Comparison of ENCODE assay signal across 1 cellular context in the genomic region with DNA sequence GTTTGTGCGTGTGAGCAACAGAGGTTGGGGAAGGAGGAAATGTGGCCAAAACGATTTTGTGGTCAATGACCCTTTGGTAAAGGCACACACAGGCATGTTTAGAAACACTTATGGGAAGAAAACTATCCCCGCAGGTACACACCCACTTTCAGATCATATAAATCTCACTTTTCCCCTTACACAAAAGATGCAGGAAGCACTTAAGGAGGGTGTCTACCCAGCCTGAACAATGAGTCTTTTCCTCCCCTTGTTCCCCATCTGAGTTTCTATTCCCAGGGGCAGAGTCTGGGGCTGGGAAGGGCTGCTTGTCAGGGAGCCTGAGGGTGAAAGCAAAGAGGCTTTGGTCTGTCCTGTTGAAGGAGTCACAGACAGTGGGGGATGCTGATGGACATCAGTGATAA.
TF ChIP-seq lines count a peak whose summit lies in the region.

No MANE protein-coding gene starts in this region.

TF ChIP-seq in endothelial cell of umbilical vein, 7 proteins besides CTCF, POLR2A, EP300 and RAD21 (continued from another document):
- TF ChIP-seq GATA2 (IDR thresholded peaks at IDR 0.05; ENCODE audit: insufficient read depth, insufficient read length, low read depth, low read length) (no peak), FOS (IDR thresholded peaks at IDR 0.05; ENCODE audit: borderline replicate concordance, insufficient read depth, low read length) (no peak), EZH2 (IDR thresholded peaks at IDR 0.05; ENCODE audit: borderline replicate concordance, low read depth, low read length, severe bottlenecking) (no peak)
- TF ChIP-seq, protein P1, sequence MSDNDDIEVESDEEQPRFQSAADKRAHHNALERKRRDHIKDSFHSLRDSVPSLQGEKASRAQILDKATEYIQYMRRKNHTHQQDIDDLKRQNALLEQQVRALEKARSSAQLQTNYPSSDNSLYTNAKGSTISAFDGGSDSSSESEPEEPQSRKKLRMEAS (IDR thresholded peaks at IDR 0.05; ENCODE audit: insufficient read depth, insufficient read length), result no peak
